Comparison of ENCODE assay signal across 24 cellular contexts in the genomic region with DNA sequence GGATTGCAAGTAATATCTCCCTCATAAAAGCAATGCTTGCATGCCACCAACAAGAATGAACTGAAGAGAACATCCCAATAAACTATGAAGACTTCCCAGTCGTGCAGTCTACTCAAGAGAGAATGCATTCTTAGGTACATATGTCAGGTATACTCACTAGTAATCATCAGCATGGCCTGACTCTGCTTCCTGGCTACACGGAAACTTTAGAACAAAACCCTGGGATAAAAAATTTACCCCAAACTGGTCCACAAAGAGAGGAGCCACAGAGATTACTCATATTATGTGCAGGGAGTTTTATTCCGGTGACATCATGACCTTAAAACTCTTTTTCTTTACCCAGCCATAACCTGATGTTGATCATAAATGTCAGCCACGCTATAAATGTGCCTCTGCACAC. TPM values are rescaled to one million over a fixed set of nuclear protein-coding genes. Genes with fewer than 3 reads are reported as not detected.
DNase-seq lines count a peak whose midpoint lies in the region; ATAC-seq, FAIRE-seq and TF ChIP-seq lines count a peak whose summit lies in the region.
"Had no signal": no experiment of that assay in that cellular context is flagged by ENCODE, and none has a peak within 500 bp of the region (broad histone marks: within the 10 kb centered on the region; RNA-seq: fewer than 3 reads in every experiment).

No MANE protein-coding gene starts in this region.

- CTCF ChIA-PET in PC-3 (lab: Charles Lee): no interaction called here

- no peaks in the 10 kb centered on the region for H3F3A ChIP-seq in PC-3 (ENCODE audit: low read length, unreplicated experiment)

- no peaks in the 10 kb centered on the region for H3K9me3 ChIP-seq in PC-3 (ENCODE audit: low read length)
- H3K9me3 ChIP-seq: colonic mucosa, neutrophil, SJCRH30, transverse colon had no signal

- peak overlapping the region; percentile 99 for H3K27ac ChIP-seq in PC-3 (ENCODE audit: low read length)
- H3K27ac ChIP-seq: colonic mucosa, neutrophil, SJCRH30, transverse colon had no signal

- H3K4me3 ChIP-seq in PC-3 (ENCODE audit: low read length) (no peak overlapping the region), fibroblast of villous mesenchyme (ENCODE audit: low read depth, low read length) (no peak overlapping the region)
- H3K4me3 ChIP-seq: colonic mucosa, SJCRH30, transverse colon had no signal

- BruUV-seq in PC-3 (replicated peaks; lab: Mats Ljungman, UMichigan): no TSS peak

- H3K27me3 ChIP-seq in PC-3 (ENCODE audit: low read length): no peaks in the 10 kb centered on the region
- H3K27me3 ChIP-seq: colonic mucosa, neutrophil, SJCRH30, transverse colon had no signal

- intact Hi-C loops in PC-3 (cut with micrococcal nuclease): no loop called here

- H4K20me1 ChIP-seq in PC-3 (ENCODE audit: low read length): no peaks in the 10 kb centered on the region

- H3K9ac ChIP-seq in PC-3 (ENCODE audit: low read length): peak overlapping the region; percentile 79

- H3K4me1 ChIP-seq in PC-3 (ENCODE audit: insufficient read depth, low read length): peaks cover 42% of the 10 kb centered on the region
- H3K4me1 ChIP-seq: colonic mucosa, transverse colon had no signal

- no peak overlapping the region for H3K4me2 ChIP-seq in PC-3 (ENCODE audit: low read length)

- H3K9me2 ChIP-seq in PC-3 (replicated peaks; ENCODE audit: low read length): no peaks in the 10 kb centered on the region

- no peak overlapping the region for H2AFZ ChIP-seq in PC-3 (ENCODE audit: low read length)

- H3K79me2 ChIP-seq in PC-3 (ENCODE audit: low read length): no peaks in the 10 kb centered on the region

- DNase-seq in H54 (ENCODE audit: insufficient read length, low spot score) (no peak), PC-3 (peak; percentile 89), fibroblast of villous mesenchyme (ENCODE audit: low read depth) (peak; percentile 31), C1 segment of cervical spinal cord (lab: John Stamatoyannopoulos, UW) (no peak), NCI-H128 (lab: John Stamatoyannopoulos, UW; ENCODE audit: unreplicated experiment) (no peak), DMS153 (lab: John Stamatoyannopoulos, UW) (no peak)
- DNase-seq: activated CD4-positive, alpha-beta T cell treated with anti-CD3 and anti-CD28 coated beads, Interleukin-2, amount 10 ng/mL, durations not matched to agents 24 days and 14 days; activated CD8-positive, alpha-beta memory T cell treated with anti-CD3 and anti-CD28 coated beads for 24 hours; aorta; colonic mucosa; DMS79; effector CD4-positive, alpha-beta T cell; glutamatergic neuron; midbrain; naive thymus-derived CD4-positive, alpha-beta T cell; NCI-H446 treated with DMSO at 0.1 percent for 48 hours; NCI-H82; SJCRH30; stimulated activated CD4-positive, alpha-beta T cell treated with anti-CD3 and anti-CD28 coated beads, Interleukin-15, amount 100 ng/mL, for 24 hours; transverse colon had no signal

- peak; percentile 81 for ATAC-seq in PC-3
- no peak for ATAC-seq in HG02973 (IDR thresholded peaks at IDR 0.05; ENCODE audit: unreplicated experiment)
- ATAC-seq: activated naive CD4-positive, alpha-beta T cell treated with anti-CD3 and anti-CD28 coated beads, Interleukin-2, amount 50 U/mL, for 72 hours; naive thymus-derived CD4-positive, alpha-beta T cell; stimulated activated effector memory CD8-positive, alpha-beta T cell treated with anti-CD3 and anti-CD28 coated beads, Interleukin-12 subunit alpha, Interleukin-12 subunit beta, amount 100 ng/mL, for 72 hours had no signal

- TF ChIP-seq CTCF in PC-3 (conservative IDR thresholded peaks at IDR 0.05; ENCODE audit: low read depth, low read length) (no peak), fibroblast of villous mesenchyme (IDR thresholded peaks at IDR 0.05; ENCODE audit: insufficient read depth, low read depth, low read length) (no peak)

- TF ChIP-seq POLR2A in H54 (IDR thresholded peaks at IDR 0.05; ENCODE audit: low read depth, low read length): no peak

- H3K36me3 ChIP-seq in PC-3 (ENCODE audit: low read depth, low read length): no peaks in the 10 kb centered on the region
- H3K36me3 ChIP-seq: colonic mucosa, neutrophil, SJCRH30, transverse colon had no signal

- POLR2A ChIA-PET in PC-3 (lab: Charles Lee; ENCODE audit: unreplicated experiment): no interaction called here

- peak; percentile 94 for FAIRE-seq in H54 (lab: Jason Lieb, UNC)

RNA-seq across cellular contexts. Expression of gene PAPPA, which starts 57.5 kb away (rescaled TPM):
- total RNA-seq in PC-3 (2014; rRNA removed) (not detected in 2 replicates), fibroblast of villous mesenchyme (42.5 and 104 TPM in 2 replicates)
- total RNA-seq: activated CD4-positive, alpha-beta T cell treated with anti-CD3 and anti-CD28 coated beads, Interleukin-2, amount 10 ng/mL, durations not matched to agents 24 days and 14 days had no signal

Comparison
In these comparisons a context has a peak if more than half of its experiments do, and no peak if none do; other contexts are left out.
1. DNase-seq: peak in PC-3 (single experiment) and fibroblast of villous mesenchyme (single experiment); none in H54 (single experiment), C1 segment of cervical spinal cord (0 of 14), NCI-H128 (single experiment) and DMS153 (single experiment).
2. RNA of gene PAPPA, which starts 57.5 kb away (total RNA-seq): 42.5 to 104 TPM in fibroblast of villous mesenchyme; not detected in PC-3; every median in the first group is over 10 times any median in the second.